ENCODE assay signal across 8 cellular contexts in genomic region chr5:4941957-4942830, GRCh38.
DNase-seq lines count a peak whose midpoint lies in the region; ATAC-seq, FAIRE-seq and TF ChIP-seq lines count a peak whose summit lies in the region.

No MANE protein-coding gene starts in this region.

- DNase-seq in AG04450 (ENCODE audit: low read depth, low spot score) (no peak), GM12892 (ENCODE audit: insufficient read length) (peak; percentile 33), RPMI8226 (peak; percentile 34), heart left ventricle (peak in 1 of 5 donors; percentile 23), testis (peak; percentile 50), DMS79 (lab: John Stamatoyannopoulos, UW) (no peak), posterior vena cava (ENCODE audit: low spot score) (no peak), NCI-H1694 treated with DMSO at 0.1 percent for 48 hours (lab: John Stamatoyannopoulos, UW) (no peak)

- H3K9me3 ChIP-seq in AG04450 (ENCODE audit: control insufficient read depth, insufficient read depth, low read length): peaks cover 63% of the 10 kb centered on the region
- H3K9me3 ChIP-seq in heart left ventricle: no peaks in the 10 kb centered on the region
- H3K9me3 ChIP-seq in testis: no peaks in the 10 kb centered on the region

- H3K27me3 ChIP-seq in AG04450 (ENCODE audit: control insufficient read depth, insufficient read depth, low read length): no peaks in the 10 kb centered on the region
- peaks cover 0 to 11% (median 0%) of the 10 kb centered on the region in 9 donors for H3K27me3 ChIP-seq in heart left ventricle
- no peaks in the 10 kb centered on the region for H3K27me3 ChIP-seq in testis

- TF ChIP-seq POLR2A in GM12892 (IDR thresholded peaks at IDR 0.05; ENCODE audit: low read depth, low read length): no peak
- no peak for TF ChIP-seq POLR2A in heart left ventricle (IDR thresholded peaks at IDR 0.05)
- no peak for TF ChIP-seq POLR2A in testis (IDR thresholded peaks at IDR 0.05)

- POLR2A ChIA-PET in AG04450 (lab: Yijun Ruan, JAX): no interaction called here

- ATAC-seq in heart left ventricle: no peak

- CTCF ChIA-PET in AG04450 (lab: Charles Lee): no interaction called here

- FAIRE-seq in GM12892 (lab: Jason Lieb, UNC): peak; percentile 40

- 36 to 46% (median 40%) methylated on average over 26 to 33 of the region's 33 CpGs for WGBS in heart left ventricle, 4 donors
- 24 to 37% methylated on average over 21 to 31 of the region's 33 CpGs for WGBS in testis, 2 donors

- TF ChIP-seq CTCF in AG04450 (IDR thresholded peaks at IDR 0.05; ENCODE audit: low read depth, low read length) (peak; percentile 22; the same call in 1 of the 2 replicates), heart left ventricle (IDR thresholded peaks at IDR 0.05) (peak; percentile 59 to 78 (median 73)), testis (IDR thresholded peaks at IDR 0.05) (peak; percentile 49 to 88 (median 58))

- H3K4me1 ChIP-seq in heart left ventricle (no peaks in the 10 kb centered on the region), testis (no peaks in the 10 kb centered on the region)

- no peak overlapping the region for H3K27ac ChIP-seq in AG04450 (ENCODE audit: low read depth, low read length)
- no peak overlapping the region for H3K27ac ChIP-seq in heart left ventricle
- no peak overlapping the region for H3K27ac ChIP-seq in testis

- no peak overlapping the region for H3K4me3 ChIP-seq in AG04450 (ENCODE audit: low read depth, low read length)
- no peak overlapping the region for H3K4me3 ChIP-seq in heart left ventricle
- H3K4me3 ChIP-seq in testis: peak overlapping the region; percentile 5 to 47

- intact Hi-C loops in heart left ventricle (cut with DNase I) (loop anchor here in 3 of 10 donors (2.0 to 5.0 kb wide), 2 partner anchors 60 to 61 kb away; no protein-coding TSS in a partner anchor), testis (cut with DNase I; ENCODE audit: low total_unique reads) (no loop called here), posterior vena cava (cut with DNase I) (loop anchor here (5.0 kb wide), 2 partner anchors 60 to 65 kb away; no protein-coding TSS in a partner anchor)

- H3K36me3 ChIP-seq in heart left ventricle: no peaks in the 10 kb centered on the region
- no peaks in the 10 kb centered on the region for H3K36me3 ChIP-seq in testis (ENCODE audit: low read depth, missing control alignments)

Comparison
In these comparisons a context has a peak if more than half of its experiments do, and no peak if none do; other contexts are left out.
1. DNase-seq: peak in GM12892 (single experiment), RPMI8226 (single experiment) and testis (single experiment); none in AG04450 (single experiment), DMS79 (single experiment), posterior vena cava (single experiment) and NCI-H1694 treated with DMSO at 0.1 percent for 48 hours (single experiment).
2. H3K4me3 ChIP-seq: peak in testis (2 of 2); none in AG04450 (single experiment) and heart left ventricle (0 of 12).
3. CTCF ChIP-seq: peak in every context shown above with its lines; median percentile 73 in heart left ventricle; 58 in testis; 22 in AG04450.